Comparison of ENCODE assay signal across 1 cellular context in genomic region chr17:81702934-81703746, GRCh38.
TF ChIP-seq lines count a peak whose summit lies in the region.

MRPL12 (plus strand) TSS chr17:81703367; CDS start chr17:81703502, 135 bp downstream.

TF ChIP-seq in GM23338, 12 proteins besides CTCF, POLR2A, EP300 and RAD21 (continued from another document):
- TF ChIP-seq ZNF462 (CRISPR knock-in tag; IDR thresholded peaks at IDR 0.05) (no peak), ZNF331 (CRISPR knock-in tag; IDR thresholded peaks at IDR 0.05; ENCODE audit: low read depth) (no peak)
